7 cellular contexts compared by ENCODE assay signal in the genomic region with DNA sequence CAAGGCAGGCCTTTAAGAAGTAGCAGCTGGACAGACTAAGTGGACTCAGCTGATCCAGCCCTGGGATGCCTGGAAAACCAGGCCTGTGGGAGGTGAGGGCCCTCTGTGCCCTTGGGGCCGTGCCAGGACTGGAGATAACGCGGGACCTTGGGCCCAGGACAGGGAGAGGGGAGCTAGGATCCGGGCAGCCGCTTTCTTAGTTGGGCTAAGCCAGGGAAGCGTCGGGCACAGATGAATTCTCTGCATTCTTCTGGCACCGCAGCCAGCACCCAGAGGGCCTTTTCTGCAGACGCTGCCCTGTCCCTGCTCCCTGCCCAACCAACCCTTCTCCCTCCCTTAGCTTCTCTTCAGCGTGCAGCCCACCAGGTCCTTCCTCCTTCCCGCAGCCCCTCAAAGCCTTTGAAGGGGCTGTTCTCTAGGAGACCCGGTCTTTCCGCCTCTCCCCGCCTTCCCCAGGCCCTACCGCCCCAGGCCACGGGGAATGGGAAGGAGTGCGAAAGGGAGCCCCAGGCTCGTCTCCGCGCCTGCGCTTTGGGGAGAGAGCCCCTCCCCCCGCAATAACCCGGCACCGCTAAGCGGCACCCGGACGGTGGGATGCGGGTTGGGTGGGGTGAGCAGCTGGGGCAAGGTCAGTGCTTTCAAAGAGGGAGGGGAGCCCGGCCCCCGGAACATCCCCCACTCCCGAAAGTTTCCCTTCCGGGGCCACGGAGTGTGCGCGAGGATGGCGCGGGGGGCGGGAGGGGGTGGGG. TPM values are rescaled to one million over a fixed set of nuclear protein-coding genes. Genes with fewer than 3 reads are reported as not detected.
DNase-seq lines count a peak whose midpoint lies in the region; ATAC-seq and TF ChIP-seq lines count a peak whose summit lies in the region.

No MANE protein-coding gene starts in this region.

- CTCF ChIA-PET in GM10248 (lab: Yijun Ruan, JAX) = interaction anchor here (0.9 to 5.4 kb wide), 13 partner anchors 8 to 284 kb away, joined by 3 to 55 read pairs (median 5); partner anchors contain the start of genes BCDIN3D and PRPF40B
- CTCF ChIA-PET in RWPE1 (lab: Yijun Ruan, JAX) = no interaction called here

- peak overlapping the region; percentile 61 for H3K4me3 ChIP-seq in ovary

- peaks cover 21% of the 10 kb centered on the region for H3K4me1 ChIP-seq in ovary (ENCODE audit: insufficient read depth)

- peak overlapping the region; percentile 91 for H3K27ac ChIP-seq in RWPE1
- H3K27ac ChIP-seq in ovary = peak overlapping the region; percentile 71 to 88

- POLR2A ChIA-PET in GM10248 (lab: Yijun Ruan, JAX) (interaction anchor here (0.8 to 1.9 kb wide), 7 partner anchors 12 to 280 kb away, joined by 3 to 8 read pairs (median 5); partner anchors contain the start of genes BCDIN3D and TMBIM6), RWPE1 (lab: Yijun Ruan, JAX; ENCODE audit: low non-redundant PET) (interaction anchor here (0.6 to 0.8 kb wide), 2 partner anchors 28 to 86 kb away, joined by 3 read pairs; partner anchors contain the start of gene TMBIM6)

- 0 to 1% (median 1%) methylated on average over 28 to 38 of the region's 38 CpGs for WGBS in ovary, 3 donors

- H3K9me3 ChIP-seq in ovary = no peaks in the 10 kb centered on the region

- DNase-seq in GM10248 (ENCODE audit: extremely low spot score) (peak; percentile 67), RWPE1 (ENCODE audit: low spot score) (peak; percentile 71), amniotic epithelial cell (ENCODE audit: low read depth) (peak; percentile 88), cardiac septum (ENCODE audit: low spot score) (peak; percentile 86), ovary (peak; percentile 76 to 88 (median 84)), HUDEP-2 (lab: John Stamatoyannopoulos, UW; ENCODE audit: unreplicated experiment in 76 of 76) (no peak)

- TF ChIP-seq POLR2A in ovary (IDR thresholded peaks at IDR 0.05) = no peak

- TF ChIP-seq CTCF in GM10248 (IDR thresholded peaks at IDR 0.05; ENCODE audit: control extremely low read depth, extremely low read depth, low read depth, missing control alignments) (no peak), RWPE1 (conservative IDR thresholded peaks at IDR 0.05; ENCODE audit: low read depth) (no peak), ovary (IDR thresholded peaks at IDR 0.05) (no peak)

- no peak for TF ChIP-seq EP300 in ovary (IDR thresholded peaks at IDR 0.05)

- ATAC-seq in HG03460 (IDR thresholded peaks at IDR 0.05; ENCODE audit: unreplicated experiment) = peak; percentile 17

- intact Hi-C loops in cardiac septum (cut with DNase I) = loop anchor here (1.0 to 2.0 kb wide), 2 partner anchors 16 to 19 kb away; partner anchors contain the start of gene BCDIN3D
- intact Hi-C loops in ovary (cut with DNase I) = no loop called here

- no peaks in the 10 kb centered on the region for H3K36me3 ChIP-seq in ovary

- no peaks in the 10 kb centered on the region for H3K27me3 ChIP-seq in ovary

RNA-seq across cellular contexts. Expression of gene NCKAP5L, which starts 0.7 kb away (rescaled TPM):
- total RNA-seq in cardiac septum = 26.5 TPM
- 10 to 100 TPM; 12.0 to 27.3 (median 22.8) TPM for total RNA-seq in ovary
- polyA plus RNA-seq in ovary = 10 to 100 TPM in 1 of 2 donors, 1 to 10 TPM in 1; 2.5 to 13.8 TPM

RNA-seq across cellular contexts. Expression of gene BCDIN3D, which starts 15.4 kb away (rescaled TPM):
- total RNA-seq in cardiac septum (2.6 TPM), ovary (1 to 10 TPM; 2.8 to 5.9 (median 4.7) TPM)
- polyA plus RNA-seq in ovary = 1 to 10 TPM; 3.5 to 4.3 TPM

Comparison
In these comparisons a context has a peak if more than half of its experiments do, and no peak if none do; other contexts are left out.
1. DNase-seq: peak in GM10248 (single experiment), RWPE1 (single experiment), amniotic epithelial cell (single experiment), cardiac septum (single experiment) and ovary (5 of 5); none in HUDEP-2 (0 of 76).